Comparison of ENCODE assay signal across 8 cellular contexts in the genomic region with DNA sequence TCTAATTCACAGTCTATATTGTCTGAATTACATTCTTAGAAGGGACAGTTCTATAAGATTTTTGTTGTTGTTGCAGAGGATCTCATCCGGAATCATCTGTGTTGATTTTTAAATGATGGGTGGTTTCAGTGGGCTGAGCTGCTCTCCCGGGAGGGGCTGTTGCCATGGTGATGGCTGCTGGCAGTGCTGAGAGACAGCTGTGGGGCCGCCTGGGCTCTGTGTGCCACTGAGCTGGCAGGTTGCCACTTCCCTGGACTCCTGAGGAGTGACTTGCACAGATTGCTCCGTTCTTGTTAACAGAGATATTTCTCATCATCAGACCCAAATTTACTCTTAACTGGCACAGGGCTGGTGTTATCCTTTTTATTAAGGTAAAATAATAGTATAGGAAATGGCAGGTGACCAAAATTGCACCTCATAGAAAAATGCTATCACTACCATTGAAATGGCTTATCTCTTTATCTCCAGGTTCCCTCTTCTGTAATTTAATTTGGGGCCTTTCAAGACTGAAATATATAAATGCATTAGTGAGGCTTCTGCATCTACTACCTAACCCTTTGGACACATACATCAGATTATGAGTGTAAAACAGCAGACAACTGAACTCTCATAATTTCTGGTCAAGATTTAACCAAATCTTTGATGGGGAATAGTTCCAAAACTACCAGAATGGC. TPM values are rescaled to one million over a fixed set of nuclear protein-coding genes. Genes with fewer than 3 reads are reported as not detected.
A peak's percentile ranks its signal among the peaks of the same experiment; 100 is the strongest.
DNase-seq lines count a peak whose midpoint lies in the region; ATAC-seq, FAIRE-seq and TF ChIP-seq lines count a peak whose summit lies in the region.

No MANE protein-coding gene starts in this region.

- no peaks in the 10 kb centered on the region for H3K4me1 ChIP-seq in pancreas

- peak; percentile 53 for DNase-seq in GM12865 (ENCODE audit: low read depth)
- DNase-seq in NCI-H2171 treated with DMSO at 0.1 percent for 48 hours (lab: John Stamatoyannopoulos, UW) = peak; percentile 98
- peak; percentile 66 for DNase-seq in ecto neural progenitor cell (ENCODE audit: low spot score)
- peak; percentile 19 to 67 (median 37) for DNase-seq in pancreas

- WGBS in pancreas, 2 donors = 17 to 19% methylated on average over 4 of the region's 4 CpGs

- no peaks in the 10 kb centered on the region for H3K36me3 ChIP-seq in pancreas

- TF ChIP-seq CTCF in GM12865 (IDR thresholded peaks at IDR 0.05; ENCODE audit: insufficient read depth, low read depth, low read length, missing control alignments) = no peak
- TF ChIP-seq CTCF in pancreas (IDR thresholded peaks at IDR 0.05) = no peak

- H3K27ac ChIP-seq in pancreas = no peak overlapping the region

- no peaks in the 10 kb centered on the region for H3K27me3 ChIP-seq in pancreas

- no peak for FAIRE-seq in pancreas (lab: Jason Lieb, UNC)

- intact Hi-C loops in pancreas (cut with DNase I) = no loop called here

- no peaks in the 10 kb centered on the region for H3K9me3 ChIP-seq in pancreas

- H3K4me3 ChIP-seq in GM12865 (ENCODE audit: low read depth, low read length) (no peak overlapping the region), pancreas (no peak overlapping the region)

- ATAC-seq in pancreas (peak in 2 of 4 donors; percentile 57 to 58), GM18909 (IDR thresholded peaks at IDR 0.05; ENCODE audit: poor library complexity, unreplicated experiment) (no peak), GM21529 (IDR thresholded peaks at IDR 0.05; ENCODE audit: unreplicated experiment) (no peak), GM19397 (IDR thresholded peaks at IDR 0.05; ENCODE audit: unreplicated experiment) (no peak), HG02938 (IDR thresholded peaks at IDR 0.05; ENCODE audit: unreplicated experiment) (no peak)

RNA-seq across cellular contexts. Expression of gene NEK11, which starts 56.6 kb away (rescaled TPM):
- 1 to 10 TPM; 2.4 to 7.2 (median 3.3) TPM for total RNA-seq in pancreas
- polyA plus RNA-seq in pancreas = 1 to 10 TPM; 2.1 to 4.8 TPM

RNA-seq across cellular contexts. Expression of gene ASTE1, which starts 56.7 kb away (rescaled TPM):
- total RNA-seq in pancreas = 1 to 10 TPM; 2.6 to 4.7 (median 3.2) TPM
- 1 to 10 TPM; 1.5 to 3.5 TPM for polyA plus RNA-seq in pancreas

Comparison
In these comparisons a context has a peak if more than half of its experiments do, and no peak if none do; other contexts are left out.
1. DNase-seq: peak in every context shown above with its lines; median percentile 98 in NCI-H2171 treated with DMSO at 0.1 percent for 48 hours; 66 in ecto neural progenitor cell; 53 in GM12865; 37 in pancreas.